13 cellular contexts compared by ENCODE assay signal in genomic region chr18:67599277-67599676, GRCh38.
A peak's percentile ranks its signal among the peaks of the same experiment; 100 is the strongest.
DNase-seq lines count a peak whose midpoint lies in the region; ATAC-seq and TF ChIP-seq lines count a peak whose summit lies in the region.
"Had no signal": no experiment of that assay in that cellular context is flagged by ENCODE, and none has a peak within 500 bp of the region (broad histone marks: within the 10 kb centered on the region; RNA-seq: fewer than 3 reads in every experiment).

No MANE protein-coding gene starts in this region.

- H2AFZ ChIP-seq in mammary epithelial cell (ENCODE audit: low read depth, low read length): no peak overlapping the region

- BruUV-seq in A673 (replicated peaks; lab: Mats Ljungman, UMichigan) (no TSS peak), mammary epithelial cell (replicated peaks; lab: Mats Ljungman, UMichigan) (no TSS peak)

- no peaks in the 10 kb centered on the region for H4K20me1 ChIP-seq in mammary epithelial cell (ENCODE audit: insufficient read depth, low read length)

- POLR2A ChIA-PET in A673 (lab: Charles Lee; ENCODE audit: low non-redundant PET): no interaction called here

- TF ChIP-seq CTCF in A673 (conservative IDR thresholded peaks at IDR 0.05; ENCODE audit: low read depth, low read length) (no peak), mammary epithelial cell (conservative IDR thresholded peaks at IDR 0.05 in 1 of 2, IDR thresholded peaks at IDR 0.05 in 1 of 2; ENCODE audit: extremely low read depth in 1 of 2, insufficient read depth in 1 of 2, low read depth in 1 of 2, low read length in 2 of 2) (no peak), left ventricle myocardium inferior (IDR thresholded peaks at IDR 0.05; ENCODE audit: borderline replicate concordance) (no peak)

- no peak overlapping the region for H3K4me2 ChIP-seq in mammary epithelial cell (ENCODE audit: insufficient read depth, low read depth, low read length)

- H3K79me2 ChIP-seq in mammary epithelial cell (ENCODE audit: insufficient read depth, low read length): no peaks in the 10 kb centered on the region

- ATAC-seq in GM18505 (IDR thresholded peaks at IDR 0.05; ENCODE audit: unreplicated experiment): no peak

- CTCF ChIA-PET in A673 (lab: Charles Lee): no interaction called here
- CTCF ChIA-PET in mammary epithelial cell (lab: Charles Lee; ENCODE audit: low non-redundant PET): no interaction called here

- in situ Hi-C loops in mammary epithelial cell (cut with MboI; ENCODE audit: low sequenced_read_pairs in 2 of 2): no loop called here

- 55% methylated on average over 2 of the region's 2 CpGs for WGBS in mammary epithelial cell (ENCODE audit: low coverage, missing lambda C conversion rate)

- peaks cover 13% of the 10 kb centered on the region for H3K9me3 ChIP-seq in A673 (ENCODE audit: low read depth, low read length, poor library complexity, severe bottlenecking)
- H3K9me3 ChIP-seq in mammary epithelial cell (replicated peaks; ENCODE audit: insufficient read depth, low read length): no peaks in the 10 kb centered on the region
- H3K9me3 ChIP-seq in left ventricle myocardium inferior (replicated peaks): peaks cover 31% of the 10 kb centered on the region
- H3K9me3 ChIP-seq: ovary had no signal

- H3K4me1 ChIP-seq in A673 (ENCODE audit: insufficient read depth, low read length, poor library complexity, severe bottlenecking) (peaks cover 25% of the 10 kb centered on the region), mammary epithelial cell (ENCODE audit: insufficient read depth, low read length) (peaks cover 19% of the 10 kb centered on the region), left ventricle myocardium inferior (no peaks in the 10 kb centered on the region)

- dilution Hi-C loops in mammary epithelial cell (cut with HindIII; ENCODE audit: low sequenced_read_pairs): no loop called here

- no peak overlapping the region for H3K9ac ChIP-seq in mammary epithelial cell (ENCODE audit: insufficient read depth, low read length)

- intact Hi-C loops in A673 (cut with micrococcal nuclease; ENCODE audit: unreplicated experiment): loop anchor here (5.0 to 10.0 kb wide), 4 partner anchors 52 to 906 kb away; partner anchors contain the start of gene DSEL
- intact Hi-C loops in mammary epithelial cell (cut with micrococcal nuclease): no loop called here
- intact Hi-C loops in left ventricle myocardium inferior (cut with micrococcal nuclease): no loop called here

- H3K4me3 ChIP-seq in A673 (ENCODE audit: low read depth, low read length, poor library complexity, severe bottlenecking) (no peak overlapping the region), mammary epithelial cell (replicated peaks in 1 of 3; ENCODE audit: insufficient read depth in 1 of 3, low read depth in 2 of 3, low read length in 3 of 3) (no peak overlapping the region), left ventricle myocardium inferior (no peak overlapping the region)
- H3K4me3 ChIP-seq: ovary had no signal

- H3K36me3 ChIP-seq in A673 (ENCODE audit: insufficient read depth, low read length, poor library complexity, severe bottlenecking): no peaks in the 10 kb centered on the region
- H3K36me3 ChIP-seq in mammary epithelial cell (ENCODE audit: insufficient read depth, low read length): no peaks in the 10 kb centered on the region
- no peaks in the 10 kb centered on the region for H3K36me3 ChIP-seq in left ventricle myocardium inferior
- H3K36me3 ChIP-seq: ovary had no signal

- H3K27ac ChIP-seq in A673 (ENCODE audit: low read depth, low read length, poor library complexity, severe bottlenecking) (peak overlapping the region; percentile 37), mammary epithelial cell (ENCODE audit: insufficient read depth, low read depth, low read length) (no peak overlapping the region), left ventricle myocardium inferior (replicated peaks) (no peak overlapping the region)
- H3K27ac ChIP-seq: ovary had no signal

- H3K27me3 ChIP-seq in A673 (replicated peaks; ENCODE audit: insufficient read depth, low read depth, low read length, poor library complexity): no peaks in the 10 kb centered on the region
- no peaks in the 10 kb centered on the region for H3K27me3 ChIP-seq in mammary epithelial cell (ENCODE audit: insufficient read depth, low read length)
- H3K27me3 ChIP-seq in left ventricle myocardium inferior (ENCODE audit: low read depth): no peaks in the 10 kb centered on the region
- H3K27me3 ChIP-seq: ovary had no signal

- TF ChIP-seq POLR2A in GM18505 (IDR thresholded peaks at IDR 0.05; ENCODE audit: borderline replicate concordance, extremely low read depth, insufficient read depth, insufficient read length): no peak

- DNase-seq in A673 (ENCODE audit: low spot score) (peak; percentile 25), HT1080 (ENCODE audit: low read depth) (peak; percentile 7), mammary epithelial cell (peak; percentile 7), iris pigment epithelial cell (ENCODE audit: low read depth) (peak; percentile 69), amniotic stem cell (lab: John Stamatoyannopoulos, UW) (no peak), SHP77 (lab: John Stamatoyannopoulos, UW) (no peak), left ventricle myocardium inferior (no peak)
- DNase-seq: ACHN, NCI-H1092 treated with DMSO at 0.1 percent for 48 hours, NCI-H446, OCI-M1, ovary had no signal

Comparison
In these comparisons a context has a peak if more than half of its experiments do, and no peak if none do; other contexts are left out.
1. DNase-seq: peak in A673 (single experiment), HT1080 (single experiment), mammary epithelial cell (single experiment) and iris pigment epithelial cell (single experiment); none in amniotic stem cell (single experiment), SHP77 (0 of 2) and left ventricle myocardium inferior (single experiment).